Comparison of ENCODE assay signal across 8 cellular contexts in genomic region chr13:114109646-114110045, GRCh38. TPM values are rescaled to one million over a fixed set of nuclear protein-coding genes. Genes with fewer than 3 reads are reported as not detected.
DNase-seq lines count a peak whose midpoint lies in the region; ATAC-seq and TF ChIP-seq lines count a peak whose summit lies in the region.

No MANE protein-coding gene starts in this region.

- H3K9me3 ChIP-seq in CD8-positive, alpha-beta T cell (ENCODE audit: low read length): no peaks in the 10 kb centered on the region
- H3K9me3 ChIP-seq in Peyer's patch (no peaks in the 10 kb centered on the region), colonic mucosa (no peaks in the 10 kb centered on the region), neutrophil (no peaks in the 10 kb centered on the region)

- DNase-seq in CD8-positive, alpha-beta T cell: peak in 2 of 7 experiments; percentile 67 to 70
- peak in 2 of 3 donors; percentile 56 to 71 for DNase-seq in Peyer's patch
- DNase-seq in colonic mucosa: no peak
- DNase-seq in epidermal melanocyte (ENCODE audit: insufficient read length, low spot score): no peak
- DNase-seq in D341Med (ENCODE audit: low spot score): no peak

- H3K27ac Mint-ChIP-seq in CD8-positive, alpha-beta T cell: peak overlapping the region; percentile 94

- H3K9ac ChIP-seq in colonic mucosa (ENCODE audit: low read depth in 2 of 2, low read length in 2 of 2): no peak overlapping the region

- no peaks in the 10 kb centered on the region for H3K9me3 Mint-ChIP-seq in CD8-positive, alpha-beta T cell

- no peak for TF ChIP-seq CTCF in CD8-positive, alpha-beta T cell (IDR thresholded peaks at IDR 0.05)
- no peak for TF ChIP-seq CTCF in Peyer's patch (IDR thresholded peaks at IDR 0.05)
- TF ChIP-seq CTCF in colonic mucosa (IDR thresholded peaks at IDR 0.05): no peak
- TF ChIP-seq CTCF in neutrophil (IDR thresholded peaks at IDR 0.05): no peak

- no peaks in the 10 kb centered on the region for H3K27me3 Mint-ChIP-seq in CD8-positive, alpha-beta T cell (ENCODE audit: low read depth)

- CTCF ChIA-PET in CD8-positive, alpha-beta T cell (lab: Charles Lee): interaction anchor here (0.7 to 7.0 kb wide), 11 partner anchors 13 to 172 kb away, joined by 3 to 56 read pairs (median 4); no protein-coding TSS in a partner anchor

- peaks cover 34% of the 10 kb centered on the region for H3K36me3 ChIP-seq in CD8-positive, alpha-beta T cell (ENCODE audit: insufficient read depth, low read length)
- H3K36me3 ChIP-seq in Peyer's patch: no peaks in the 10 kb centered on the region
- no peaks in the 10 kb centered on the region for H3K36me3 ChIP-seq in colonic mucosa
- H3K36me3 ChIP-seq in neutrophil: no peaks in the 10 kb centered on the region

- H3K27me3 ChIP-seq in CD8-positive, alpha-beta T cell (ENCODE audit: insufficient read depth, low read length): no peaks in the 10 kb centered on the region
- no peaks in the 10 kb centered on the region for H3K27me3 ChIP-seq in Peyer's patch
- no peaks in the 10 kb centered on the region for H3K27me3 ChIP-seq in colonic mucosa
- no peaks in the 10 kb centered on the region for H3K27me3 ChIP-seq in neutrophil

- H3K36me3 Mint-ChIP-seq in CD8-positive, alpha-beta T cell: peaks cover 57% of the 10 kb centered on the region

- peaks cover 95% of the 10 kb centered on the region for H3K4me1 ChIP-seq in CD8-positive, alpha-beta T cell (ENCODE audit: insufficient read depth, low read length)
- H3K4me1 ChIP-seq in Peyer's patch: peaks cover 1 to 49% (median 20%) of the 10 kb centered on the region in 4 donors
- no peaks in the 10 kb centered on the region for H3K4me1 ChIP-seq in colonic mucosa
- H3K4me1 ChIP-seq in neutrophil (ENCODE audit: control insufficient read depth in 1 of 2, insufficient read depth in 1 of 2, low read depth in 1 of 2, low read length in 1 of 2): peaks cover 8 to 15% of the 10 kb centered on the region in 2 experiments

- ATAC-seq in CD8-positive, alpha-beta T cell: peak; percentile 9
- no peak for ATAC-seq in HG03025 (IDR thresholded peaks at IDR 0.05; ENCODE audit: low FRiP score, unreplicated experiment)
- ATAC-seq in HG02852 (IDR thresholded peaks at IDR 0.05; ENCODE audit: unreplicated experiment): no peak

- peak overlapping the region; percentile 53 for H3K4me3 ChIP-seq in CD8-positive, alpha-beta T cell (ENCODE audit: low read depth, low read length)
- H3K4me3 ChIP-seq in Peyer's patch (no peak overlapping the region), colonic mucosa (no peak overlapping the region), neutrophil (ENCODE audit: low read depth in 1 of 2, low read length in 1 of 2) (no peak overlapping the region)

- peak overlapping the region; percentile 83 for H3K4me3 Mint-ChIP-seq in CD8-positive, alpha-beta T cell

- peaks cover 84% of the 10 kb centered on the region for H3K4me1 Mint-ChIP-seq in CD8-positive, alpha-beta T cell (ENCODE audit: low read depth)

- intact Hi-C loops in CD8-positive, alpha-beta T cell (cut with DNase I, micrococcal nuclease): loop anchor here (1.0 to 5.0 kb wide), 10 partner anchors 19 to 292 kb away; no protein-coding TSS in a partner anchor
- intact Hi-C loops in colonic mucosa (cut with DNase I): no loop called here

- POLR2A ChIA-PET in CD8-positive, alpha-beta T cell (lab: Charles Lee): interaction anchor here (1.1 to 2.9 kb wide), 6 partner anchors 19 to 117 kb away, joined by 3 to 16 read pairs (median 4); no protein-coding TSS in a partner anchor

- H3K27ac ChIP-seq in CD8-positive, alpha-beta T cell (ENCODE audit: low read depth, low read length): peak overlapping the region; percentile 50
- H3K27ac ChIP-seq in Peyer's patch (peak overlapping the region; percentile 75 to 84 (median 75)), colonic mucosa (peak overlapping the region; percentile 3), neutrophil (peak overlapping the region; percentile 69)

- no peak for TF ChIP-seq POLR2A in Peyer's patch (IDR thresholded peaks at IDR 0.05)

RNA-seq across cellular contexts. Expression of gene RASA3, which starts 22.8 kb away (rescaled TPM):
- 100 to 1,000 TPM; 144 TPM for total RNA-seq in CD8-positive, alpha-beta T cell
- 10 to 100 TPM in 1 of 4 donors, 1 to 10 TPM in 3; 3.5 to 41.3 (median 6.9) TPM for total RNA-seq in Peyer's patch
- 1 to 10 TPM; 4.4 to 7.2 TPM for total RNA-seq in colonic mucosa

Comparison
In these comparisons a context has a peak if more than half of its experiments do, and no peak if none do; other contexts are left out.
1. DNase-seq: peak in Peyer's patch (2 of 3); none in colonic mucosa (single experiment), epidermal melanocyte (single experiment) and D341Med (single experiment).
2. H3K27ac ChIP-seq: peak in every context shown above with its lines; median percentile 75 in Peyer's patch; 69 in neutrophil; 50 in CD8-positive, alpha-beta T cell; 3 in colonic mucosa.